Comparison of ENCODE assay signal across 1 cellular context in genomic region chr4:10020871-10021676, GRCh38.
A peak's percentile ranks its signal among the peaks of the same experiment; 100 is the strongest.
TF ChIP-seq lines count a peak whose summit lies in the region.

SLC2A9 (minus strand) TSS chr4:10021497; CDS start chr4:10021429, 68 bp downstream.

TF ChIP-seq in HepG2, 621 proteins besides CTCF, POLR2A, EP300 and RAD21 (continued from another document and continues in another):
- TF ChIP-seq, protein P1, sequence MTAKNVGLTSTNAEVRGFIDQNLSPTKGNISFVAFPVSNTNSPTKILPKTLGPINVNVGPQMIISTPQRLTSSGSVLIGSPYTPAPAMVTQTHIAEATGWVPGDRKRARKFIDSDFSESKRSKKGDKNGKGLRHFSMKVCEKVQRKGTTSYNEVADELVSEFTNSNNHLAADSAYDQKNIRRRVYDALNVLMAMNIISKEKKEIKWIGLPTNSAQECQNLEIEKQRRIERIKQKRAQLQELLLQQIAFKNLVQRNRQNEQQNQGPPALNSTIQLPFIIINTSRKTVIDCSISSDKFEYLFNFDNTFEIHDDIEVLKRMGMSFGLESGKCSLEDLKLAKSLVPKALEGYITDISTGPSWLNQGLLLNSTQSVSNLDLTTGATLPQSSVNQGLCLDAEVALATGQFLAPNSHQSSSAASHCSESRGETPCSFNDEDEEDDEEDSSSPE (CRISPR knock-in tag; IDR thresholded peaks at IDR 0.05): peak; percentile 76
- TF ChIP-seq ZNF652 (CRISPR knock-in tag; IDR thresholded peaks at IDR 0.05; ENCODE audit: borderline replicate concordance, low read depth) (no peak), TCF12 (IDR thresholded peaks at IDR 0.05) (no peak), TCF12 (CRISPR knock-in tag; IDR thresholded peaks at IDR 0.05) (no peak), ZNF124 (CRISPR knock-in tag; IDR thresholded peaks at IDR 0.05) (no peak), ZNF234 (CRISPR knock-in tag; conservative IDR thresholded peaks at IDR 0.05) (0 out of 2 replicates have a peak, but pooled peaks have one; percentile 34), ZNF333 (CRISPR knock-in tag; IDR thresholded peaks at IDR 0.05; ENCODE audit: borderline replicate concordance) (no peak; the same call in 1 of the 2 replicates), GATAD2A (CRISPR knock-in tag; IDR thresholded peaks at IDR 0.05) (peak; percentile 87), E2F1 (CRISPR knock-in tag; IDR thresholded peaks at IDR 0.05) (no peak), ZNF256 (CRISPR knock-in tag; conservative IDR thresholded peaks at IDR 0.05) (no peak; the same call in 1 of the 2 replicates), ZMYM4 (CRISPR knock-in tag; IDR thresholded peaks at IDR 0.05) (peak; percentile 33; the same call in 1 of the 2 replicates), ZFP82 (CRISPR knock-in tag; IDR thresholded peaks at IDR 0.05; ENCODE audit: borderline replicate concordance) (peak; percentile 21; the same call in 1 of the 2 replicates), ATF7-NPFF (CRISPR knock-in tag; IDR thresholded peaks at IDR 0.05; ENCODE audit: low read depth) (no peak), CEBPZ (IDR thresholded peaks at IDR 0.05; ENCODE audit: low read length) (no peak), ZNF367 (CRISPR knock-in tag; IDR thresholded peaks at IDR 0.05; ENCODE audit: borderline replicate concordance) (no peak), SALL1 (CRISPR knock-in tag; IDR thresholded peaks at IDR 0.05) (peak; percentile 73), FOXK2 (IDR thresholded peaks at IDR 0.05) (no peak), ZNF414 (CRISPR knock-in tag; IDR thresholded peaks at IDR 0.05) (no peak), MAFK (conservative IDR thresholded peaks at IDR 0.05 in 1 of 2, IDR thresholded peaks at IDR 0.05 in 1 of 2; ENCODE audit: low read length in 2 of 2) (no peak), ZNF761 (CRISPR knock-in tag; conservative IDR thresholded peaks at IDR 0.05) (no peak), TOE1 (CRISPR knock-in tag; IDR thresholded peaks at IDR 0.05) (no peak), DPF2 (CRISPR knock-in tag; IDR thresholded peaks at IDR 0.05; ENCODE audit: borderline replicate concordance, low read depth) (peak; percentile 59; the same call in 1 of the 2 replicates), ZNF704 (CRISPR knock-in tag; IDR thresholded peaks at IDR 0.05; ENCODE audit: borderline replicate concordance) (no peak), MXD4 (CRISPR knock-in tag; IDR thresholded peaks at IDR 0.05) (no peak), ZBTB3 (CRISPR knock-in tag; IDR thresholded peaks at IDR 0.05; ENCODE audit: borderline replicate concordance, low read depth) (no peak), ZNF615 (CRISPR knock-in tag; IDR thresholded peaks at IDR 0.05; ENCODE audit: borderline replicate concordance) (no peak), HOXA3 (CRISPR knock-in tag; IDR thresholded peaks at IDR 0.05) (peak; percentile 74), ZFP36L1 (CRISPR knock-in tag; IDR thresholded peaks at IDR 0.05) (0 out of 2 replicates have a peak, but pooled peaks have one; percentile 4), PRDM15 (CRISPR knock-in tag; IDR thresholded peaks at IDR 0.05) (no peak), SPEN (CRISPR knock-in tag; IDR thresholded peaks at IDR 0.05; ENCODE audit: low read depth) (0 out of 2 replicates have a peak, but pooled peaks have one; percentile 18), ZNF33A (CRISPR knock-in tag; IDR thresholded peaks at IDR 0.05; ENCODE audit: borderline replicate concordance) (peak; percentile 77; the same call in 1 of the 2 replicates)
- TF ChIP-seq, protein P2, sequence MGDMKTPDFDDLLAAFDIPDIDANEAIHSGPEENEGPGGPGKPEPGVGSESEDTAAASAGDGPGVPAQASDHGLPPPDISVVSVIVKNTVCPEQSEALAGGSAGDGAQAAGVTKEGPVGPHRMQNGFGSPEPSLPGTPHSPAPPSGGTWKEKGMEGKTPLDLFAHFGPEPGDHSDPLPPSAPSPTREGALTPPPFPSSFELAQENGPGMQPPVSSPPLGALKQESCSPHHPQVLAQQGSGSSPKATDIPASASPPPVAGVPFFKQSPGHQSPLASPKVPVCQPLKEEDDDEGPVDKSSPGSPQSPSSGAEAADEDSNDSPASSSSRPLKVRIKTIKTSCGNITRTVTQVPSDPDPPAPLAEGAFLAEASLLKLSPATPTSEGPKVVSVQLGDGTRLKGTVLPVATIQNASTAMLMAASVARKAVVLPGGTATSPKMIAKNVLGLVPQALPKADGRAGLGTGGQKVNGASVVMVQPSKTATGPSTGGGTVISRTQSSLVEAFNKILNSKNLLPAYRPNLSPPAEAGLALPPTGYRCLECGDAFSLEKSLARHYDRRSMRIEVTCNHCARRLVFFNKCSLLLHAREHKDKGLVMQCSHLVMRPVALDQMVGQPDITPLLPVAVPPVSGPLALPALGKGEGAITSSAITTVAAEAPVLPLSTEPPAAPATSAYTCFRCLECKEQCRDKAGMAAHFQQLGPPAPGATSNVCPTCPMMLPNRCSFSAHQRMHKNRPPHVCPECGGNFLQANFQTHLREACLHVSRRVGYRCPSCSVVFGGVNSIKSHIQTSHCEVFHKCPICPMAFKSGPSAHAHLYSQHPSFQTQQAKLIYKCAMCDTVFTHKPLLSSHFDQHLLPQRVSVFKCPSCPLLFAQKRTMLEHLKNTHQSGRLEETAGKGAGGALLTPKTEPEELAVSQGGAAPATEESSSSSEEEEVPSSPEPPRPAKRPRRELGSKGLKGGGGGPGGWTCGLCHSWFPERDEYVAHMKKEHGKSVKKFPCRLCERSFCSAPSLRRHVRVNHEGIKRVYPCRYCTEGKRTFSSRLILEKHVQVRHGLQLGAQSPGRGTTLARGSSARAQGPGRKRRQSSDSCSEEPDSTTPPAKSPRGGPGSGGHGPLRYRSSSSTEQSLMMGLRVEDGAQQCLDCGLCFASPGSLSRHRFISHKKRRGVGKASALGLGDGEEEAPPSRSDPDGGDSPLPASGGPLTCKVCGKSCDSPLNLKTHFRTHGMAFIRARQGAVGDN (CRISPR knock-in tag; IDR thresholded peaks at IDR 0.05): peak; percentile 95
- TF ChIP-seq, protein P3, sequence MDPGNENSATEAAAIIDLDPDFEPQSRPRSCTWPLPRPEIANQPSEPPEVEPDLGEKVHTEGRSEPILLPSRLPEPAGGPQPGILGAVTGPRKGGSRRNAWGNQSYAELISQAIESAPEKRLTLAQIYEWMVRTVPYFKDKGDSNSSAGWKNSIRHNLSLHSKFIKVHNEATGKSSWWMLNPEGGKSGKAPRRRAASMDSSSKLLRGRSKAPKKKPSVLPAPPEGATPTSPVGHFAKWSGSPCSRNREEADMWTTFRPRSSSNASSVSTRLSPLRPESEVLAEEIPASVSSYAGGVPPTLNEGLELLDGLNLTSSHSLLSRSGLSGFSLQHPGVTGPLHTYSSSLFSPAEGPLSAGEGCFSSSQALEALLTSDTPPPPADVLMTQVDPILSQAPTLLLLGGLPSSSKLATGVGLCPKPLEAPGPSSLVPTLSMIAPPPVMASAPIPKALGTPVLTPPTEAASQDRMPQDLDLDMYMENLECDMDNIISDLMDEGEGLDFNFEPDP (CRISPR knock-in tag; conservative IDR thresholded peaks at IDR 0.05): no peak
- TF ChIP-seq, protein P4, sequence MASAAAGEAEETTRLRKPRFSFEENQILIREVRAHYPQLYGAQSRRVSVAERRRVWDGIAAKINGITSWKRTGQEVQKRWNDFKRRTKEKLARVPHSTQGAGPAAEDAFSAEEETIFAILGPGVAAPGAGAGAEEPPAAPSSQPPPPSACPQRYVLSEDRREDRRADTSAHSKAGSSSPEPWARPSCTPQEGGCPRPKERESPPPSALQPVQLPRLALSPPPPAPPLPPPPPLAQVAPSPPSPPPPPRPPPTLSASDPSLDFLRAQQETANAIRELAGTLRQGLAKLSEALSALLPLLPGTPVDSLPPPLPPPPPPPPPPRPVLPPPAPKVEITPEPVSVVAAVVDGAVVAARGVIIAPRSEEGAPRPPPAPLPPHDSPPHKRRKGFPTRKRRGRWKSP (CRISPR knock-in tag; IDR thresholded peaks at IDR 0.05): peak; percentile 41; the same call in 1 of the 2 replicates
- TF ChIP-seq, protein P5, sequence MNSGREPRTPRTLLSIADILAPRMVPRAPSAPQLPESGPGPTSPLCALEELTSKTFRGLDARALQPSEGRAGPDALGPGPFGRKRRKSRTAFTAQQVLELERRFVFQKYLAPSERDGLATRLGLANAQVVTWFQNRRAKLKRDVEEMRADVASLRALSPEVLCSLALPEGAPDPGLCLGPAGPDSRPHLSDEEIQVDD (CRISPR knock-in tag; IDR thresholded peaks at IDR 0.05; ENCODE audit: borderline replicate concordance): peak; percentile 51; the same call in 1 of the 2 replicates
- TF ChIP-seq, protein P6, sequence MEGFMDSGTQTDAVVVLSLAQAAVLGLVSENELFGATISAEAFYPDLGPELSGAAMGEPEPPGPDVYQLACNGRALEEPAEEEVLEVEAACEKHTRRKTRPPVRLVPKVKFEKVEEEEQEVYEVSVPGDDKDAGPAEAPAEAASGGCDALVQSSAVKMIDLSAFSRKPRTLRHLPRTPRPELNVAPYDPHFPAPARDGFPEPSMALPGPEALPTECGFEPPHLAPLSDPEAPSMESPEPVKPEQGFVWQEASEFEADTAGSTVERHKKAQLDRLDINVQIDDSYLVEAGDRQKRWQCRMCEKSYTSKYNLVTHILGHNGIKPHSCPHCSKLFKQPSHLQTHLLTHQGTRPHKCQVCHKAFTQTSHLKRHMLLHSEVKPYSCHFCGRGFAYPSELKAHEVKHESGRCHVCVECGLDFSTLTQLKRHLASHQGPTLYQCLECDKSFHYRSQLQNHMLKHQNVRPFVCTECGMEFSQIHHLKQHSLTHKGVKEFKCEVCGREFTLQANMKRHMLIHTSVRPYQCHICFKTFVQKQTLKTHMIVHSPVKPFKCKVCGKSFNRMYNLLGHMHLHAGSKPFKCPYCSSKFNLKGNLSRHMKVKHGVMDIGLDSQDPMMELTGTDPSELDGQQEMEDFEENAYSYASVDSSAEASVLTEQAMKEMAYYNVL (CRISPR knock-in tag; IDR thresholded peaks at IDR 0.05; ENCODE audit: borderline replicate concordance): peak; percentile 75; the same call in 1 of the 2 replicates
